ENCODE assay signal across 8 cellular contexts in genomic region chr6:136226674-136227377, GRCh38. TPM values are rescaled to one million over a fixed set of nuclear protein-coding genes. Genes with fewer than 3 reads are reported as not detected.
DNase-seq lines count a peak whose midpoint lies in the region; ATAC-seq and TF ChIP-seq lines count a peak whose summit lies in the region.

No MANE protein-coding gene starts in this region.

- H3K27me3 ChIP-seq in PC-3 (ENCODE audit: low read length) (no peaks in the 10 kb centered on the region), suprapubic skin (no peaks in the 10 kb centered on the region)

- H3K4me3 ChIP-seq in PC-3 (ENCODE audit: low read length) (peak overlapping the region; percentile 44; the same call in 1 of the 2 replicates), suprapubic skin (peak overlapping the region; percentile 21)

- H3K4me1 ChIP-seq in PC-3 (ENCODE audit: insufficient read depth, low read length) (no peaks in the 10 kb centered on the region), suprapubic skin (peaks cover 10% of the 10 kb centered on the region)

- CTCF ChIA-PET in PC-3 (lab: Charles Lee): interaction anchor here (0.6 to 0.7 kb wide), 3 partner anchors 12 to 305 kb away, joined by 3 read pairs; no protein-coding TSS in a partner anchor

- no peaks in the 10 kb centered on the region for H3K9me2 ChIP-seq in PC-3 (replicated peaks; ENCODE audit: low read length)

- no peak for DNase-seq in activated T-cell treated with anti-CD3 and anti-CD28 coated beads, Interleukin-2, amount 50 U/mL, for 72 hours
- no peak for DNase-seq in activated T-cell treated with anti-CD3 and anti-CD28 coated beads, Interleukin-2, amount 50 U/mL, for 1 hour
- DNase-seq in PC-3: no peak
- DNase-seq in left cardiac atrium: no peak
- DNase-seq in suprapubic skin (ENCODE audit: low spot score in 2 of 2): no peak
- DNase-seq in NCI-H2081 treated with DMSO at 0.1 percent for 48 hours (lab: John Stamatoyannopoulos, UW): no peak
- no peak for DNase-seq in NCI-H2171 treated with DMSO at 0.1 percent for 48 hours (lab: John Stamatoyannopoulos, UW)
- no peak for DNase-seq in stimulated activated CD4-positive, alpha-beta T cell treated with anti-CD3 and anti-CD28 coated beads, Interleukin-4, amount 100 ng/mL, for 1 hour

- no peak overlapping the region for H3K27ac ChIP-seq in PC-3 (ENCODE audit: low read length)
- no peak overlapping the region for H3K27ac ChIP-seq in suprapubic skin

- H3K79me2 ChIP-seq in PC-3 (ENCODE audit: low read length): no peaks in the 10 kb centered on the region

- H3K9me3 ChIP-seq in PC-3 (ENCODE audit: low read length) (no peaks in the 10 kb centered on the region), suprapubic skin (no peaks in the 10 kb centered on the region)

- H3K27ac Mint-ChIP-seq in activated T-cell treated with anti-CD3 and anti-CD28 coated beads, Interleukin-2, amount 50 U/mL, for 72 hours: peak overlapping the region; percentile 80

- H3F3A ChIP-seq in PC-3 (ENCODE audit: low read length, unreplicated experiment): no peaks in the 10 kb centered on the region

- no peak for TF ChIP-seq POLR2A in suprapubic skin (IDR thresholded peaks at IDR 0.05)

- no peaks in the 10 kb centered on the region; the same call in 1 of the 2 replicates for H3K36me3 ChIP-seq in PC-3 (ENCODE audit: low read depth, low read length)
- H3K36me3 ChIP-seq in suprapubic skin: no peaks in the 10 kb centered on the region

- H3K4me2 ChIP-seq in PC-3 (ENCODE audit: low read length): peak overlapping the region; percentile 65

- TF ChIP-seq EP300 in suprapubic skin (IDR thresholded peaks at IDR 0.05): no peak

- no TSS peak for BruUV-seq in PC-3 (replicated peaks; lab: Mats Ljungman, UMichigan)

- H4K20me1 ChIP-seq in PC-3 (ENCODE audit: low read length): no peaks in the 10 kb centered on the region

- H3K4me1 Mint-ChIP-seq in activated T-cell treated with anti-CD3 and anti-CD28 coated beads, Interleukin-2, amount 50 U/mL, for 72 hours (ENCODE audit: low read depth): peaks cover 19% of the 10 kb centered on the region

- TF ChIP-seq CTCF in PC-3 (conservative IDR thresholded peaks at IDR 0.05; ENCODE audit: low read depth, low read length): no peak
- no peak for TF ChIP-seq CTCF in suprapubic skin (IDR thresholded peaks at IDR 0.05)

- H3K36me3 Mint-ChIP-seq in activated T-cell treated with anti-CD3 and anti-CD28 coated beads, Interleukin-2, amount 50 U/mL, for 72 hours (ENCODE audit: insufficient read depth in 2 of 2): peaks cover 10 to 14% of the 10 kb centered on the region in 2 donors

- H3K4me3 Mint-ChIP-seq in activated T-cell treated with anti-CD3 and anti-CD28 coated beads, Interleukin-2, amount 50 U/mL, for 72 hours: peak overlapping the region; percentile 16 to 60

- H3K27me3 Mint-ChIP-seq in activated T-cell treated with anti-CD3 and anti-CD28 coated beads, Interleukin-2, amount 50 U/mL, for 72 hours (ENCODE audit: low read depth): no peaks in the 10 kb centered on the region

- 87% methylated on average over 4 of the region's 4 CpGs for WGBS in suprapubic skin

- peak overlapping the region; percentile 67 for H2AFZ ChIP-seq in PC-3 (ENCODE audit: low read length)

- peaks cover 4 to 5% of the 10 kb centered on the region in 2 donors for H3K9me3 Mint-ChIP-seq in activated T-cell treated with anti-CD3 and anti-CD28 coated beads, Interleukin-2, amount 50 U/mL, for 72 hours

- POLR2A ChIA-PET in PC-3 (lab: Charles Lee; ENCODE audit: unreplicated experiment): no interaction called here

- no peak overlapping the region for H3K9ac ChIP-seq in PC-3 (ENCODE audit: low read length)

- intact Hi-C loops in PC-3 (cut with micrococcal nuclease) (loop anchor here (1.0 to 10.0 kb wide), 7 partner anchors 144 to 776 kb away; no protein-coding TSS in a partner anchor), left cardiac atrium (cut with DNase I) (loop anchor here in 1 of 2 donors (5.0 kb wide), 1 partner anchor 195 kb away; no protein-coding TSS in a partner anchor)

- peak; percentile 39 to 50 for ATAC-seq in activated T-cell treated with anti-CD3 and anti-CD28 coated beads, Interleukin-2, amount 50 U/mL, for 72 hours (replicated peaks in 1 of 2)
- ATAC-seq in PC-3 (peak; percentile 38), left cardiac atrium (peak; percentile 34 to 35)

RNA-seq across cellular contexts. Expression of gene MTFR2, which starts 23.3 kb away (rescaled TPM):
- 10 to 100 TPM; 29.4 to 34.3 TPM for total RNA-seq in activated T-cell treated with anti-CD3 and anti-CD28 coated beads, Interleukin-2, amount 50 U/mL, for 72 hours
- total RNA-seq in PC-3 (2014; rRNA removed) (6.2 and 12.4 TPM in 2 replicates), left cardiac atrium (1 to 10 TPM in 1 of 2 donors, under 1 TPM in 1; 0.31 to 1.0 TPM), suprapubic skin (1 to 10 TPM; 2.2 to 4.7 (median 2.4) TPM)
